ENCODE assay signal across 1 cellular context in the genomic region with DNA sequence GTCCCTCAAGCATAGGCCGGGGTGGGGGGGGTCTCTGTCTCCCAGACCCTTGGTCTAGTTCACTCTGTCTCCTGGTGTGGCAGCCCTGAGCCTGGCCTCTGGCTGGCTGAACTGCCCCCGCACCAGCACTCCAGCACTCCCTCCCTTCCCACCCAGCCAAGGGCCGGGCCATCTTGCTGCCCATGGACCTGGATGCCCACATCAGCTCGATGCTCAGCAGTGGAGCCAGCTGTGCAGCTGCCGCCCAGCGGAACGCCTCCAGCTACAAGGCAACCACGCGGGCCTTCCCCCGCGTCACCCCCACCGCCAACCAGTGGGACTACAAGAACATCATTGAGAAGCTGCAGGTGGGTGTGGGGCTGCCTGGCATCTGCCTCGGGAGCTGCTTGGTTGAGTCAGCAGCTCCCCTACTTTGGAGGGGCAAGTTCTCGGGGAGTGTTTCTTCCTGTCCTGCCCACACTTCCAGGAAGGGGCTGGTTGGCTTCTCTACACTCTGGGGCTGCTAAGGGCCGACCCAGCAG.
TF ChIP-seq lines count a peak whose summit lies in the region.

No MANE protein-coding gene starts in this region.

TF ChIP-seq in IMR-90, 13 proteins besides CTCF, POLR2A, EP300 and RAD21:
- TF ChIP-seq SMC3 (IDR thresholded peaks at IDR 0.05; ENCODE audit: low read depth, low read length) (no peak), RCOR1 (IDR thresholded peaks at IDR 0.05; ENCODE audit: insufficient replicate concordance, low read length) (no peak), USF2 (IDR thresholded peaks at IDR 0.05; ENCODE audit: low read depth, low read length) (no peak), NFE2L2 (IDR thresholded peaks at IDR 0.05; ENCODE audit: low read depth, low read length) (no peak), MAFK (IDR thresholded peaks at IDR 0.05; ENCODE audit: low read depth, low read length) (no peak), BHLHE40 (IDR thresholded peaks at IDR 0.05; ENCODE audit: low read depth, low read length) (no peak), FOS (IDR thresholded peaks at IDR 0.05; ENCODE audit: low read depth, low read length) (no peak), RFX5 (IDR thresholded peaks at IDR 0.05; ENCODE audit: low read depth, low read length) (no peak), MAZ (IDR thresholded peaks at IDR 0.05; ENCODE audit: borderline replicate concordance, low read depth, low read length) (no peak)
- TF ChIP-seq, protein P1, sequence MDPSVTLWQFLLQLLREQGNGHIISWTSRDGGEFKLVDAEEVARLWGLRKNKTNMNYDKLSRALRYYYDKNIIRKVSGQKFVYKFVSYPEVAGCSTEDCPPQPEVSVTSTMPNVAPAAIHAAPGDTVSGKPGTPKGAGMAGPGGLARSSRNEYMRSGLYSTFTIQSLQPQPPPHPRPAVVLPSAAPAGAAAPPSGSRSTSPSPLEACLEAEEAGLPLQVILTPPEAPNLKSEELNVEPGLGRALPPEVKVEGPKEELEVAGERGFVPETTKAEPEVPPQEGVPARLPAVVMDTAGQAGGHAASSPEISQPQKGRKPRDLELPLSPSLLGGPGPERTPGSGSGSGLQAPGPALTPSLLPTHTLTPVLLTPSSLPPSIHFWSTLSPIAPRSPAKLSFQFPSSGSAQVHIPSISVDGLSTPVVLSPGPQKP (IDR thresholded peaks at IDR 0.05; ENCODE audit: borderline replicate concordance, low read depth, low read length), result no peak
